ENCODE assay signal across 8 cellular contexts in genomic region chr9:99296375-99296951, GRCh38.
DNase-seq lines count a peak whose midpoint lies in the region; ATAC-seq and TF ChIP-seq lines count a peak whose summit lies in the region.

No MANE protein-coding gene starts in this region.

- DNase-seq in SK-N-SH (peak; percentile 30), RPMI7951 (ENCODE audit: low read depth) (peak; percentile 11), foreskin keratinocyte (no peak), HT-29 (ENCODE audit: low spot score) (no peak), left lobe of liver (ENCODE audit: low spot score) (no peak)
- peak; percentile 12 for DNase-seq in stimulated activated naive B cell treated with anti-CD40 and anti-IgM and Interleukin-4, amounts not matched to agents 10 μg/mL and 1 μg/mL and 100 μg/mL, for 72 hours

- H3K27ac Mint-ChIP-seq in stimulated activated naive B cell treated with anti-CD40 and anti-IgM and Interleukin-4, amounts not matched to agents 10 μg/mL and 1 μg/mL and 100 μg/mL, for 72 hours: peak overlapping the region; percentile 79

- WGBS in SK-N-SH (ENCODE audit: low lambda C conversion rate): 93% methylated on average over 35 of the region's 36 CpGs

- TF ChIP-seq CTCF in SK-N-SH (IDR thresholded peaks at IDR 0.05) (no peak), foreskin keratinocyte (conservative IDR thresholded peaks at IDR 0.05) (no peak)

- CTCF ChIA-PET in SK-N-SH (lab: Yijun Ruan, JAX): interaction anchor here (0.8 to 1.5 kb wide), 6 partner anchors 9 to 1028 kb away, joined by 3 to 8 read pairs (median 3); no protein-coding TSS in a partner anchor

- H4K20me1 ChIP-seq in SK-N-SH (ENCODE audit: insufficient read depth): no peaks in the 10 kb centered on the region

- H3K36me3 ChIP-seq in SK-N-SH (replicated peaks in 1 of 2; ENCODE audit: control insufficient read depth in 1 of 2, insufficient read depth in 2 of 2, low read length in 1 of 2): no peaks in the 10 kb centered on the region

- peaks cover 0 to 21% of the 10 kb centered on the region in 2 experiments; a peak in 2 of 4 replicates for H3K4me1 ChIP-seq in SK-N-SH (ENCODE audit: control insufficient read depth in 1 of 2, insufficient read depth in 2 of 2, low read depth in 1 of 2, low read length in 1 of 2)
- no peaks in the 10 kb centered on the region for H3K4me1 ChIP-seq in foreskin keratinocyte

- H3K4me2 ChIP-seq in SK-N-SH: no peak overlapping the region

- H3K9me3 ChIP-seq in SK-N-SH: no peaks in the 10 kb centered on the region

- H3K9ac ChIP-seq in SK-N-SH: no peak overlapping the region

- no peaks in the 10 kb centered on the region for H3K36me3 Mint-ChIP-seq in stimulated activated naive B cell treated with anti-CD40 and anti-IgM and Interleukin-4, amounts not matched to agents 10 μg/mL and 1 μg/mL and 100 μg/mL, for 72 hours

- peak overlapping the region in 1 of 2 donors; percentile 61 for H3K4me3 Mint-ChIP-seq in stimulated activated naive B cell treated with anti-CD40 and anti-IgM and Interleukin-4, amounts not matched to agents 10 μg/mL and 1 μg/mL and 100 μg/mL, for 72 hours

- no peak overlapping the region for H2AFZ ChIP-seq in SK-N-SH (ENCODE audit: low read depth)

- no peaks in the 10 kb centered on the region for H3K79me2 ChIP-seq in SK-N-SH (ENCODE audit: insufficient read depth)

- POLR2A ChIA-PET in SK-N-SH (lab: Yijun Ruan, JAX): no interaction called here

- ATAC-seq in SK-N-SH treated with all-trans-retinoic acid at 6 μM for 48 hours (no peak), foreskin keratinocyte (peak; percentile 18), left lobe of liver (no peak), GM18511 (IDR thresholded peaks at IDR 0.05; ENCODE audit: unreplicated experiment) (no peak)
- peak; percentile 33 to 56 for ATAC-seq in stimulated activated naive B cell treated with anti-CD40 and anti-IgM and Interleukin-4, amounts not matched to agents 10 μg/mL and 1 μg/mL and 100 μg/mL, for 72 hours (replicated peaks)

- H3K27me3 ChIP-seq in SK-N-SH (ENCODE audit: insufficient read depth) (no peaks in the 10 kb centered on the region), foreskin keratinocyte (peaks cover 15% of the 10 kb centered on the region)

- H3K4me3 ChIP-seq in SK-N-SH (ENCODE audit: low read depth in 2 of 2, low read length in 1 of 2): no peak overlapping the region

- peaks cover 29 to 56% of the 10 kb centered on the region in 2 donors for H3K4me1 Mint-ChIP-seq in stimulated activated naive B cell treated with anti-CD40 and anti-IgM and Interleukin-4, amounts not matched to agents 10 μg/mL and 1 μg/mL and 100 μg/mL, for 72 hours

- no peaks in the 10 kb centered on the region for H3F3A ChIP-seq in SK-N-SH (replicated peaks; ENCODE audit: insufficient read depth)

- no peaks in the 10 kb centered on the region for H3K9me2 ChIP-seq in SK-N-SH

- no peak for TF ChIP-seq RAD21 in SK-N-SH (IDR thresholded peaks at IDR 0.05; ENCODE audit: low read length)

- H3K9me3 Mint-ChIP-seq in stimulated activated naive B cell treated with anti-CD40 and anti-IgM and Interleukin-4, amounts not matched to agents 10 μg/mL and 1 μg/mL and 100 μg/mL, for 72 hours: peaks cover 0 to 4% of the 10 kb centered on the region in 2 donors

- no peak overlapping the region for H3K27ac ChIP-seq in SK-N-SH (ENCODE audit: low read depth in 2 of 2, low read length in 1 of 2)
- no peak overlapping the region for H3K27ac ChIP-seq in foreskin keratinocyte

- no peak for TF ChIP-seq EP300 in SK-N-SH (IDR thresholded peaks at IDR 0.05; ENCODE audit: borderline replicate concordance in 1 of 2, low read depth in 1 of 2, low read length in 1 of 2)

- peaks cover 7 to 9% of the 10 kb centered on the region in 2 donors for H3K27me3 Mint-ChIP-seq in stimulated activated naive B cell treated with anti-CD40 and anti-IgM and Interleukin-4, amounts not matched to agents 10 μg/mL and 1 μg/mL and 100 μg/mL, for 72 hours

TF ChIP-seq in SK-N-SH, 30 proteins besides CTCF, POLR2A, EP300 and RAD21:
- no peak for TF ChIP-seq YY1 (IDR thresholded peaks at IDR 0.05; ENCODE audit: low read depth)
- no peak for TF ChIP-seq TAF1 (IDR thresholded peaks at IDR 0.05; ENCODE audit: borderline replicate concordance, low read depth, low read length)
- no peak for TF ChIP-seq TEAD4 (IDR thresholded peaks at IDR 0.05; ENCODE audit: borderline replicate concordance, insufficient read depth)
- no peak for TF ChIP-seq USF2 (IDR thresholded peaks at IDR 0.05; ENCODE audit: borderline replicate concordance, low read depth, low read length)
- no peak for TF ChIP-seq RFX5 (IDR thresholded peaks at IDR 0.05; ENCODE audit: low read length)

TF ChIP-seq in SK-N-SH treated with all-trans-retinoic acid at 6 μM for 48 hours, 23 proteins besides CTCF, POLR2A, EP300 and RAD21:
- no peak for TF ChIP-seq ARNTL (CRISPR knock-in tag; IDR thresholded peaks at IDR 0.05; ENCODE audit: borderline replicate concordance, low read depth)
- no peak for TF ChIP-seq ZNF70 (CRISPR knock-in tag; IDR thresholded peaks at IDR 0.05)
- no peak for TF ChIP-seq TOX (CRISPR knock-in tag; IDR thresholded peaks at IDR 0.05; ENCODE audit: borderline replicate concordance)
- TF ChIP-seq ZFP3 (CRISPR knock-in tag; IDR thresholded peaks at IDR 0.05): no peak
- TF ChIP-seq ESRRG (CRISPR knock-in tag; IDR thresholded peaks at IDR 0.05): no peak
- TF ChIP-seq BACH2 (CRISPR knock-in tag; IDR thresholded peaks at IDR 0.05; ENCODE audit: borderline replicate concordance): no peak
- no peak for TF ChIP-seq ISL1 (CRISPR knock-in tag; IDR thresholded peaks at IDR 0.05)
- no peak for TF ChIP-seq POU6F1 (CRISPR knock-in tag; IDR thresholded peaks at IDR 0.05; ENCODE audit: borderline replicate concordance, low read depth)
- no peak for TF ChIP-seq TSHZ2 (CRISPR knock-in tag; IDR thresholded peaks at IDR 0.05)
- TF ChIP-seq ZC3H10 (CRISPR knock-in tag; IDR thresholded peaks at IDR 0.05): no peak
- no peak for TF ChIP-seq ZFP30 (CRISPR knock-in tag; IDR thresholded peaks at IDR 0.05)
- TF ChIP-seq TCF4 (CRISPR knock-in tag; IDR thresholded peaks at IDR 0.05; ENCODE audit: borderline replicate concordance): no peak
- no peak for TF ChIP-seq OSR1 (CRISPR knock-in tag; IDR thresholded peaks at IDR 0.05)
- TF ChIP-seq RARB (CRISPR knock-in tag; IDR thresholded peaks at IDR 0.05): no peak
- no peak for TF ChIP-seq CSDC2 (CRISPR knock-in tag; IDR thresholded peaks at IDR 0.05)
- no peak for TF ChIP-seq PPARA (CRISPR knock-in tag; IDR thresholded peaks at IDR 0.05; ENCODE audit: borderline replicate concordance)

Comparison
In these comparisons a context has a peak if more than half of its experiments do, and no peak if none do; other contexts are left out.
1. DNase-seq: peak in SK-N-SH (single experiment), RPMI7951 (single experiment) and stimulated activated naive B cell treated with anti-CD40 and anti-IgM and Interleukin-4, amounts not matched to agents 10 μg/mL and 1 μg/mL and 100 μg/mL, for 72 hours (single experiment); none in foreskin keratinocyte (0 of 2), HT-29 (single experiment) and left lobe of liver (single experiment).
2. ATAC-seq: peak in foreskin keratinocyte (single experiment) and stimulated activated naive B cell treated with anti-CD40 and anti-IgM and Interleukin-4, amounts not matched to agents 10 μg/mL and 1 μg/mL and 100 μg/mL, for 72 hours (2 of 2); none in SK-N-SH treated with all-trans-retinoic acid at 6 μM for 48 hours (single experiment), left lobe of liver (single experiment) and GM18511 (single experiment).